Comparison of ENCODE assay signal across 1 cellular context in genomic region chr12:12835378-12836145, GRCh38.
TF ChIP-seq lines count a peak whose summit lies in the region.

No MANE protein-coding gene starts in this region.

TF ChIP-seq in SK-N-SH treated with all-trans-retinoic acid at 6 μM for 48 hours, 23 proteins besides CTCF, POLR2A, EP300 and RAD21 (continued from another document):
- no peak for TF ChIP-seq CSRNP3 (CRISPR knock-in tag; IDR thresholded peaks at IDR 0.05)
- no peak for TF ChIP-seq ESRRG (CRISPR knock-in tag; IDR thresholded peaks at IDR 0.05)
- TF ChIP-seq ZNF70 (CRISPR knock-in tag; IDR thresholded peaks at IDR 0.05): no peak
- no peak for TF ChIP-seq ZFP30 (CRISPR knock-in tag; IDR thresholded peaks at IDR 0.05)
- TF ChIP-seq TSHZ2 (CRISPR knock-in tag; IDR thresholded peaks at IDR 0.05): no peak
